In the genomic region with DNA sequence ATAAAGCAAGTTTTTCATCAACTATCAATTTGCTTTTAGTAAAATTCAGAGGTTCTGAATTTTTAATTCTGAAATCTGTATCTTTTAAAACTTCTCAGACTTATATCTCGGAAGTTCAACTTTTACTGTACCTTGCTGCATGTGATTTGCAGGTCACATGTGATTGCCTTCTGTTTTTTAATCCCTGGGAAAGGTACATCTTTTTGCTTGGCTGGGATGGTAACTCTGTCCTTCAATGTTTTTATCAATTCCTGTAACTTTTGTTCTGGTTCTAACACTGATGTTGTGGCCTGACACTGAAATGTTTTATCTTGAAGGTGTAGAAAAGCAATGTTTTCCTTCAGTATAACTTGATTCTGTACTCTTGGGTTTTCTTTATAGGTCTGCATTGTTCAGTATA, we compare ENCODE assay signal across 24 cellular contexts. TPM values are rescaled to one million over a fixed set of nuclear protein-coding genes. Genes with fewer than 3 reads are reported as not detected.
DNase-seq lines count a peak whose midpoint lies in the region; ATAC-seq, FAIRE-seq and TF ChIP-seq lines count a peak whose summit lies in the region.
"Had no signal": no experiment of that assay in that cellular context is flagged by ENCODE, and none has a peak within 500 bp of the region (broad histone marks: within the 10 kb centered on the region; RNA-seq: fewer than 3 reads in every experiment).

No MANE protein-coding gene starts in this region.

- H3K27me3 ChIP-seq in Panc1 (ENCODE audit: control insufficient read depth, insufficient read depth, low read length) (no peaks in the 10 kb centered on the region), body of pancreas (no peaks in the 10 kb centered on the region), pancreas (no peaks in the 10 kb centered on the region), HepG2 (ENCODE audit: control insufficient read depth in 1 of 2, insufficient read depth in 2 of 2, low read length in 2 of 2) (peaks cover 0 to 8% of the 10 kb centered on the region in 2 experiments; a peak in 1 of 5 replicates)
- H3K27me3 ChIP-seq: BLaER1 had no signal

- in situ Hi-C loops in Panc1 (cut with HindIII; ENCODE audit: low pct_unique_long_range_greater_than_20kb, low sequenced_read_pairs) (no loop called here), HepG2 (cut with HindIII; ENCODE audit: extremely low pct_ligation_motif_present, low pct_unique_long_range_greater_than_20kb) (no loop called here)

- peak overlapping the region; percentile 77; the same call in 1 of the 2 replicates for H3K27ac ChIP-seq in Panc1 (ENCODE audit: low read length)
- H3K27ac ChIP-seq in body of pancreas = peak overlapping the region in 2 of 4 donors; percentile 42 to 54
- H3K27ac ChIP-seq in pancreas = peak overlapping the region in 1 of 4 donors; percentile 42
- H3K27ac ChIP-seq in caudate nucleus (ENCODE audit: low read depth, low read length) = no peak overlapping the region
- no peak overlapping the region for H3K27ac ChIP-seq in HepG2 (ENCODE audit: extremely low read length, insufficient read depth, low read length)
- H3K27ac ChIP-seq: BLaER1 had no signal

- POLR2A ChIA-PET in Panc1 (lab: Charles Lee) (no interaction called here), HepG2 (lab: Yijun Ruan, JAX) (no interaction called here)

- H4K20me1 ChIP-seq in HepG2 (ENCODE audit: insufficient read depth, low read length) = no peaks in the 10 kb centered on the region
- H4K20me1 ChIP-seq: BLaER1 had no signal

- H3K36me3 ChIP-seq in Panc1 (ENCODE audit: control insufficient read depth, insufficient read depth, low read length) (no peaks in the 10 kb centered on the region), body of pancreas (replicated peaks in 1 of 2; ENCODE audit: insufficient read depth in 1 of 2, low read depth in 2 of 2) (no peaks in the 10 kb centered on the region), pancreas (no peaks in the 10 kb centered on the region), HepG2 (replicated peaks in 1 of 2; ENCODE audit: control insufficient read depth in 1 of 2, insufficient read depth in 2 of 2, low read length in 2 of 2) (no peaks in the 10 kb centered on the region)
- H3K36me3 ChIP-seq: BE2C, BLaER1 had no signal

- CTCF ChIA-PET in Panc1 (lab: Charles Lee) (no interaction called here), HepG2 (lab: Yijun Ruan, JAX; ENCODE audit: low intra/inter-chr PET ratio, low total read pairs) (no interaction called here)

- peaks cover 5% of the 10 kb centered on the region; the same call in 1 of the 2 replicates for H3K4me1 ChIP-seq in Panc1 (ENCODE audit: control insufficient read depth, insufficient read depth, low read length)
- peaks cover 25% of the 10 kb centered on the region for H3K4me1 ChIP-seq in body of pancreas
- peaks cover 0 to 5% (median 0%) of the 10 kb centered on the region in 3 donors for H3K4me1 ChIP-seq in pancreas
- peaks cover 17% of the 10 kb centered on the region for H3K4me1 ChIP-seq in HepG2 (ENCODE audit: insufficient read depth, low read length)
- H3K4me1 ChIP-seq: BE2C, BLaER1 had no signal

- no peaks in the 10 kb centered on the region for H3K9me3 ChIP-seq in Panc1 (ENCODE audit: control insufficient read depth, insufficient read depth, low read depth, low read length)
- H3K9me3 ChIP-seq in body of pancreas = no peaks in the 10 kb centered on the region
- no peaks in the 10 kb centered on the region for H3K9me3 ChIP-seq in pancreas
- peaks cover 4% of the 10 kb centered on the region; the same call in 1 of the 2 replicates for H3K9me3 ChIP-seq in HepG2 (ENCODE audit: low read length)
- H3K9me3 ChIP-seq: BE2C had no signal

- 31 to 43% methylated on average over 1 of the region's 1 CpG for WGBS in body of pancreas, 2 donors
- WGBS in pancreas, 2 donors = 42 to 62% methylated on average over 1 of the region's 1 CpG
- WGBS in HepG2 (ENCODE audit: low lambda C conversion rate) = 86% methylated on average over 1 of the region's 1 CpG

- intact Hi-C loops in Panc1 (cut with micrococcal nuclease; ENCODE audit: unreplicated experiment) = no loop called here
- intact Hi-C loops in body of pancreas (cut with DNase I) = no loop called here
- intact Hi-C loops in pancreas (cut with DNase I) = no loop called here
- intact Hi-C loops in HepG2 (cut with micrococcal nuclease; ENCODE audit: unreplicated experiment) = no loop called here
- intact Hi-C loops in posterior cingulate gyrus (cut with DNase I) = no loop called here

- H3K4me2 ChIP-seq in HepG2 (ENCODE audit: low read depth, low read length) = no peak overlapping the region
- H3K4me2 ChIP-seq: BLaER1 had no signal

- TF ChIP-seq EP300 in HepG2 (IDR thresholded peaks at IDR 0.05; ENCODE audit: low read depth in 2 of 2, low read length in 2 of 2) = no peak
- TF ChIP-seq EP300 in HepG2 (CRISPR knock-in tag; IDR thresholded peaks at IDR 0.05; ENCODE audit: borderline replicate concordance) = no peak

- FAIRE-seq in pancreas (lab: Jason Lieb, UNC) (no peak), HepG2 (lab: Jason Lieb, UNC) (no peak)
- FAIRE-seq: A204.1, GM12891 had no signal

- no peaks in the 10 kb centered on the region for H3K79me2 ChIP-seq in HepG2 (ENCODE audit: insufficient read depth, low read length)

- ATAC-seq in Panc1 (no peak), body of pancreas (peak; percentile 70), pancreas (peak; percentile 43 to 80 (median 63)), HepG2 (no peak)

- no peak overlapping the region for H2AFZ ChIP-seq in HepG2 (ENCODE audit: low read length)

- TF ChIP-seq CTCF in Panc1 (IDR thresholded peaks at IDR 0.05) (no peak), body of pancreas (IDR thresholded peaks at IDR 0.05) (no peak), pancreas (IDR thresholded peaks at IDR 0.05) (no peak), HepG2 (CRISPR knock-in tag; IDR thresholded peaks at IDR 0.05) (no peak)

- DNase-seq in Panc1 (ENCODE audit: low read depth, low spot score) = no peak
- DNase-seq in body of pancreas = peak in 1 of 4 donors; percentile 19
- no peak for DNase-seq in pancreas
- no peak for DNase-seq in caudate nucleus (lab: John Stamatoyannopoulos, UW)
- no peak for DNase-seq in HepG2 (ENCODE audit: low spot score)
- no peak for DNase-seq in posterior cingulate gyrus
- DNase-seq: 8988T; ACHN; BE2C; C1 segment of cervical spinal cord; CD4-positive, alpha-beta memory T cell; CD4-positive, CD25-positive, alpha-beta regulatory T cell; CD8-positive, alpha-beta memory T cell; COR-L47; DMS 273 treated with DMSO at 0.1 percent for 48 hours; DMS153; DMS53; DMS79; DND-41; EL; GDM1 had no signal

- H3K9ac ChIP-seq in HepG2 (ENCODE audit: insufficient read depth, low read depth, low read length) = no peak overlapping the region
- H3K9ac ChIP-seq: BLaER1 had no signal

- no peak for TF ChIP-seq POLR2A in body of pancreas (IDR thresholded peaks at IDR 0.05)
- no peak for TF ChIP-seq POLR2A in HepG2 (IDR thresholded peaks at IDR 0.05; ENCODE audit: insufficient read depth in 1 of 2, low read depth in 2 of 2, low read length in 2 of 2)

- no peak overlapping the region for H3K4me3 ChIP-seq in Panc1 (ENCODE audit: low read depth in 2 of 2, low read length in 2 of 2)
- H3K4me3 ChIP-seq in body of pancreas = no peak overlapping the region
- no peak overlapping the region for H3K4me3 ChIP-seq in pancreas
- H3K4me3 ChIP-seq in HepG2 (replicated peaks in 1 of 3; ENCODE audit: insufficient read depth in 1 of 3, low read depth in 2 of 3, low read length in 3 of 3) = no peak overlapping the region
- H3K4me3 ChIP-seq: BLaER1 had no signal

- no peak for TF ChIP-seq RAD21 in HepG2 (CRISPR knock-in tag; IDR thresholded peaks at IDR 0.05)

- BruUV-seq in Panc1 (replicated peaks; lab: Mats Ljungman, UMichigan) = no TSS peak
- BruUV-seq in HepG2 (replicated peaks; lab: Mats Ljungman, UMichigan) = no TSS peak

RNA-seq across cellular contexts. Expression of gene NAA16, which starts 16.2 kb away (rescaled TPM):
- total RNA-seq in Panc1 (2021; ENCODE audit: unreplicated experiment) = 24.2 TPM
- 6.8 TPM for polyA plus RNA-seq in Panc1 (2012; ENCODE audit: insufficient read length)
- 10 to 100 TPM; 47.8 to 50.6 TPM for total RNA-seq in body of pancreas
- 10 to 100 TPM; 20.5 to 46.9 (median 24.0) TPM for total RNA-seq in pancreas
- polyA plus RNA-seq in pancreas = 10 to 100 TPM; 20.3 to 25.7 TPM
- total RNA-seq in HepG2 (2016; rRNA removed; fragmentation: Illumina TruSeq; extraction: Trizol) = 9.0 and 15.1 TPM in 2 replicates
- total RNA-seq in HepG2 (2016; cell fraction: cytosol; rRNA removed; fragmentation: Illumina TruSeq; extraction: Trizol; ENCODE audit: low read depth) = 17.0 and 21.0 TPM in 2 replicates
- 9.7 and 14.9 TPM in 2 replicates for total RNA-seq in HepG2 (2016; cell fraction: insoluble cytoplasmic fraction; rRNA removed; fragmentation: Illumina TruSeq; extraction: Trizol)
- 8.3 and 10.4 TPM in 2 replicates for total RNA-seq in HepG2 (2016; cell fraction: membrane; rRNA removed; fragmentation: Illumina TruSeq; extraction: Trizol)
- total RNA-seq in HepG2 (2016; cell fraction: nucleus; rRNA removed; fragmentation: Illumina TruSeq; extraction: Trizol) = 35.8 and 41.5 TPM in 2 replicates
- 7.4 and 9.2 TPM in 2 replicates for polyA plus RNA-seq in HepG2 (2011; rRNA removed)
- polyA plus RNA-seq in HepG2 (2011; cell fraction: cytosol; rRNA removed) = 1.7 and 2.8 TPM in 2 replicates
- 14.8 and 14.9 TPM in 2 replicates for polyA plus RNA-seq in HepG2 (2011; cell fraction: nucleus; rRNA removed)
- polyA plus RNA-seq in HepG2 (2012) = 8.2 and 11.9 TPM in 2 replicates
- 0.86 and 1.3 TPM in 2 replicates for polyA plus RNA-seq in HepG2 (2016; cell fraction: cytosol; fragmentation: Illumina TruSeq; extraction: Trizol; ENCODE audit: low read depth)
- 11.0 and 11.2 TPM in 2 replicates for polyA plus RNA-seq in HepG2 (2016; cell fraction: insoluble cytoplasmic fraction; fragmentation: Illumina TruSeq; extraction: Trizol; ENCODE audit: low read depth)
- polyA plus RNA-seq in HepG2 (2016; cell fraction: membrane; fragmentation: Illumina TruSeq; extraction: Trizol; ENCODE audit: low read depth) = 2.6 and 2.9 TPM in 2 replicates
- polyA plus RNA-seq in HepG2 (2016; cell fraction: nucleus; fragmentation: Illumina TruSeq; extraction: Trizol; ENCODE audit: insufficient read depth, low read depth) = 84.9 and 85.2 TPM in 2 replicates
- polyA minus RNA-seq in HepG2 (2011; rRNA and poly(A)+ RNA removed; ENCODE audit: low replicate concordance) = 3.2 and 4.4 TPM in 2 replicates
- 3.8 and 5.1 TPM in 2 replicates for polyA minus RNA-seq in HepG2 (2011; cell fraction: cytosol; rRNA and poly(A)+ RNA removed)
- 39.9 and 44.6 TPM in 2 replicates for polyA minus RNA-seq in HepG2 (2011; cell fraction: nucleus; rRNA and poly(A)+ RNA removed)

RNA-seq across cellular contexts. Expression of gene MTRF1, which starts 31.5 kb away (rescaled TPM):
- total RNA-seq in Panc1 (2021; ENCODE audit: unreplicated experiment) (13.7 TPM), body of pancreas (10 to 100 TPM; 11.9 to 14.0 TPM), pancreas (10 to 100 TPM in 2 of 6 donors, 1 to 10 TPM in 4; 6.5 to 15.3 (median 9.0) TPM), HepG2 (2016; rRNA removed; fragmentation: Illumina TruSeq; extraction: Trizol) (24.0 and 27.2 TPM in 2 replicates)
- polyA plus RNA-seq in Panc1 (2012; ENCODE audit: insufficient read length) = 6.1 TPM
- polyA plus RNA-seq in pancreas (10 to 100 TPM; 13.0 to 19.8 TPM), HepG2 (2011; rRNA removed) (21.3 and 21.6 TPM in 2 replicates)
- total RNA-seq in HepG2 (2016; cell fraction: cytosol; rRNA removed; fragmentation: Illumina TruSeq; extraction: Trizol; ENCODE audit: low read depth) = 65.9 and 67.0 TPM in 2 replicates
- total RNA-seq in HepG2 (2016; cell fraction: insoluble cytoplasmic fraction; rRNA removed; fragmentation: Illumina TruSeq; extraction: Trizol) = 20.8 and 25.3 TPM in 2 replicates
- total RNA-seq in HepG2 (2016; cell fraction: membrane; rRNA removed; fragmentation: Illumina TruSeq; extraction: Trizol) = 32.7 and 35.9 TPM in 2 replicates
- total RNA-seq in HepG2 (2016; cell fraction: nucleus; rRNA removed; fragmentation: Illumina TruSeq; extraction: Trizol) = 26.3 and 27.0 TPM in 2 replicates
- polyA plus RNA-seq in HepG2 (2011; cell fraction: cytosol; rRNA removed) = 6.3 and 8.4 TPM in 2 replicates
- polyA plus RNA-seq in HepG2 (2011; cell fraction: nucleus; rRNA removed) = 33.1 and 41.3 TPM in 2 replicates
- polyA plus RNA-seq in HepG2 (2012) = 14.6 and 19.6 TPM in 2 replicates
- 3.1 and 4.1 TPM in 2 replicates for polyA plus RNA-seq in HepG2 (2016; cell fraction: cytosol; fragmentation: Illumina TruSeq; extraction: Trizol; ENCODE audit: low read depth)
- 17.9 and 21.1 TPM in 2 replicates for polyA plus RNA-seq in HepG2 (2016; cell fraction: insoluble cytoplasmic fraction; fragmentation: Illumina TruSeq; extraction: Trizol; ENCODE audit: low read depth)
- polyA plus RNA-seq in HepG2 (2016; cell fraction: membrane; fragmentation: Illumina TruSeq; extraction: Trizol; ENCODE audit: low read depth) = 6.1 and 6.9 TPM in 2 replicates
- 60.6 and 67.9 TPM in 2 replicates for polyA plus RNA-seq in HepG2 (2016; cell fraction: nucleus; fragmentation: Illumina TruSeq; extraction: Trizol; ENCODE audit: insufficient read depth, low read depth)
- 9.1 and 12.0 TPM in 2 replicates for polyA minus RNA-seq in HepG2 (2011; rRNA and poly(A)+ RNA removed; ENCODE audit: low replicate concordance)
- 10.0 and 14.5 TPM in 2 replicates for polyA minus RNA-seq in HepG2 (2011; cell fraction: cytosol; rRNA and poly(A)+ RNA removed)
- polyA minus RNA-seq in HepG2 (2011; cell fraction: nucleus; rRNA and poly(A)+ RNA removed) = 39.0 and 40.4 TPM in 2 replicates

Comparison
In these comparisons a context has a peak if more than half of its experiments do, and no peak if none do; other contexts are left out.
1. ATAC-seq: peak in body of pancreas (single experiment) and pancreas (4 of 4); none in Panc1 (single experiment) and HepG2 (single experiment).